In the genomic region with DNA sequence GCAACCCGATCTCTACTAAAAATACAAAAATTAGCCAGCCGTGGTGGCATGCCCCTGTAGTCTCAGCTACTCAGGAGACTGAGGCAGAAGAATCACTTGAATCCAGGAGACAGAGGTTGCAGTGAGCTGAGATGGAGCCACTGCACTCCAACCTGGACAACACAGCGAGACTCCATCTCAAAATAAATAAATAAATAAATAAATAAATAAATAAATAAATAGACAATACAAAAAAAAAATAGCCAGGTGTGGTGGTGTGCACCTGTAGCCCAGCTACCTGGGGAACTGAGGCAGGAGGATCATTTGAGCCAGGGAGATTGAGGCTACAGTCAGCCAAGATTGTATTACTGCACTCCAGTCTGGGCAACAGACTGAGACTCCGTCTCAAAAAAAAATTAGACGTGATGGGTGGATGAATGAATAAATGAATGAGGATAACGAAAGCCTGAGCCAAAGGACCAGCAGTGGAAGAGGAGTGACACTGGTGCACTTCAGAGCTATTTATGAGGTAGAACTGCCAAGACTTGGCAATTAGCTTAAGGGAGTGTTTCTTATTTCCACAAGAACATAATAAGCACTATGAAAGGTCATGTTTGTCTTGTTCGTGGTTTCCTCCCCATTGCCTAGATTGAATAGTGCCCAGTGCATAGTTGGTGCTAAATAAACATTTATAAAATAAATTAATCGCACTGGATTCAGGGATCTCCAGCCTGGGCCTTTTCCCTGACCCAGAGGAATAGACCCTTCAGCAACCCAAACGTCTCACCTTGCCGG, we compare ENCODE assay signal across 2 cellular contexts.
A peak's percentile ranks its signal among the peaks of the same experiment; 100 is the strongest.
TF ChIP-seq lines count a peak whose summit lies in the region.

No MANE protein-coding gene starts in this region.

TF ChIP-seq in HEK293, 187 proteins besides CTCF, POLR2A, EP300 and RAD21 (continues in another document):
- no peak for TF ChIP-seq ZSCAN30 (tag by site-specific recombination; IDR thresholded peaks at IDR 0.05)
- TF ChIP-seq ZNF561 (tag by site-specific recombination; IDR thresholded peaks at IDR 0.05; ENCODE audit: borderline replicate concordance): no peak
- TF ChIP-seq, protein P1, sequence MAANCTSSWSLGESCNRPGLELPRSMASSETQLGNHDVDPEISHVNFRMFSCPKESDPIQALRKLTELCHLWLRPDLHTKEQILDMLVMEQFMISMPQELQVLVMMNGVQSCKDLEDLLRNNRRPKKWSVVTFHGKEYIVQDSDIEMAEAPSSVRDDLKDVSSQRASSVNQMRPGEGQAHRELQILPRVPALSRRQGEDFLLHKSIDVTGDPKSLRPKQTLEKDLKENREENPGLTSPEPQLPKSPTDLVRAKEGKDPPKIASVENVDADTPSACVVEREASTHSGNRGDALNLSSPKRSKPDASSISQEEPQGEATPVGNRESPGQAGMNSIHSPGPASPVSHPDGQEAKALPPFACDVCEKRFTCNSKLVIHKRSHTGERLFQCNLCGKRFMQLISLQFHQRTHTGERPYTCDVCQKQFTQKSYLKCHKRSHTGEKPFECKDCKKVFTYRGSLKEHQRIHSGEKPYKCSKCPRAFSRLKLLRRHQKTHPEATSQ (tag by site-specific recombination; IDR thresholded peaks at IDR 0.05): no peak
- TF ChIP-seq ZNF529 (tag by site-specific recombination; IDR thresholded peaks at IDR 0.05; ENCODE audit: insufficient replicate concordance): peak; percentile 25
- TF ChIP-seq ZFP69B (tag by site-specific recombination; IDR thresholded peaks at IDR 0.05): no peak
- TF ChIP-seq, protein P2, sequence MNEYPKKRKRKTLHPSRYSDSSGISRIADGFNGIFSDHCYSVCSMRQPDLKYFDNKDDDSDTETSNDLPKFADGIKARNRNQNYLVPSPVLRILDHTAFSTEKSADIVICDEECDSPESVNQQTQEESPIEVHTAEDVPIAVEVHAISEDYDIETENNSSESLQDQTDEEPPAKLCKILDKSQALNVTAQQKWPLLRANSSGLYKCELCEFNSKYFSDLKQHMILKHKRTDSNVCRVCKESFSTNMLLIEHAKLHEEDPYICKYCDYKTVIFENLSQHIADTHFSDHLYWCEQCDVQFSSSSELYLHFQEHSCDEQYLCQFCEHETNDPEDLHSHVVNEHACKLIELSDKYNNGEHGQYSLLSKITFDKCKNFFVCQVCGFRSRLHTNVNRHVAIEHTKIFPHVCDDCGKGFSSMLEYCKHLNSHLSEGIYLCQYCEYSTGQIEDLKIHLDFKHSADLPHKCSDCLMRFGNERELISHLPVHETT (tag by site-specific recombination; IDR thresholded peaks at IDR 0.05): no peak
- TF ChIP-seq ZFP37 (tag by site-specific recombination; IDR thresholded peaks at IDR 0.05): no peak
- no peak for TF ChIP-seq ZNF600 (tag by site-specific recombination; IDR thresholded peaks at IDR 0.05)
- no peak for TF ChIP-seq KLF1 (tag by site-specific recombination; IDR thresholded peaks at IDR 0.05)
- TF ChIP-seq, protein P3, sequence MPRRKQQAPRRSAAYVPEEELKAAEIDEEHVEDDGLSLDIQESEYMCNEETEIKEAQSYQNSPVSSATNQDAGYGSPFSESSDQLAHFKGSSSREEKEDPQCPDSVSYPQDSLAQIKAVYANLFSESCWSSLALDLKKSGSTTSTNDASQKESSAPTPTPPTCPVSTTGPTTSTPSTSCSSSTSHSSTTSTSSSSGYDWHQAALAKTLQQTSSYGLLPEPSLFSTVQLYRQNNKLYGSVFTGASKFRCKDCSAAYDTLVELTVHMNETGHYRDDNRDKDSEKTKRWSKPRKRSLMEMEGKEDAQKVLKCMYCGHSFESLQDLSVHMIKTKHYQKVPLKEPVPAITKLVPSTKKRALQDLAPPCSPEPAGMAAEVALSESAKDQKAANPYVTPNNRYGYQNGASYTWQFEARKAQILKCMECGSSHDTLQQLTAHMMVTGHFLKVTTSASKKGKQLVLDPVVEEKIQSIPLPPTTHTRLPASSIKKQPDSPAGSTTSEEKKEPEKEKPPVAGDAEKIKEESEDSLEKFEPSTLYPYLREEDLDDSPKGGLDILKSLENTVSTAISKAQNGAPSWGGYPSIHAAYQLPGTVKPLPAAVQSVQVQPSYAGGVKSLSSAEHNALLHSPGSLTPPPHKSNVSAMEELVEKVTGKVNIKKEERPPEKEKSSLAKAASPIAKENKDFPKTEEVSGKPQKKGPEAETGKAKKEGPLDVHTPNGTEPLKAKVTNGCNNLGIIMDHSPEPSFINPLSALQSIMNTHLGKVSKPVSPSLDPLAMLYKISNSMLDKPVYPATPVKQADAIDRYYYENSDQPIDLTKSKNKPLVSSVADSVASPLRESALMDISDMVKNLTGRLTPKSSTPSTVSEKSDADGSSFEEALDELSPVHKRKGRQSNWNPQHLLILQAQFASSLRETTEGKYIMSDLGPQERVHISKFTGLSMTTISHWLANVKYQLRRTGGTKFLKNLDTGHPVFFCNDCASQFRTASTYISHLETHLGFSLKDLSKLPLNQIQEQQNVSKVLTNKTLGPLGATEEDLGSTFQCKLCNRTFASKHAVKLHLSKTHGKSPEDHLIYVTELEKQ (tag by site-specific recombination; IDR thresholded peaks at IDR 0.05; ENCODE audit: borderline replicate concordance): no peak; the same call in 1 of the 2 replicates
- peak; percentile 74 for TF ChIP-seq ZNF510 (tag by site-specific recombination; IDR thresholded peaks at IDR 0.05; ENCODE audit: insufficient replicate concordance)
- TF ChIP-seq YY1 (tag by site-specific recombination; IDR thresholded peaks at IDR 0.05): no peak
- TF ChIP-seq AEBP2 (tag by site-specific recombination; IDR thresholded peaks at IDR 0.05; ENCODE audit: borderline replicate concordance): peak; percentile 63; the same call in 1 of the 2 replicates
- 0 out of 2 replicates have a peak, but pooled peaks have one; percentile 13 for TF ChIP-seq ZNF404 (tag by site-specific recombination; IDR thresholded peaks at IDR 0.05)
- TF ChIP-seq, protein P4, sequence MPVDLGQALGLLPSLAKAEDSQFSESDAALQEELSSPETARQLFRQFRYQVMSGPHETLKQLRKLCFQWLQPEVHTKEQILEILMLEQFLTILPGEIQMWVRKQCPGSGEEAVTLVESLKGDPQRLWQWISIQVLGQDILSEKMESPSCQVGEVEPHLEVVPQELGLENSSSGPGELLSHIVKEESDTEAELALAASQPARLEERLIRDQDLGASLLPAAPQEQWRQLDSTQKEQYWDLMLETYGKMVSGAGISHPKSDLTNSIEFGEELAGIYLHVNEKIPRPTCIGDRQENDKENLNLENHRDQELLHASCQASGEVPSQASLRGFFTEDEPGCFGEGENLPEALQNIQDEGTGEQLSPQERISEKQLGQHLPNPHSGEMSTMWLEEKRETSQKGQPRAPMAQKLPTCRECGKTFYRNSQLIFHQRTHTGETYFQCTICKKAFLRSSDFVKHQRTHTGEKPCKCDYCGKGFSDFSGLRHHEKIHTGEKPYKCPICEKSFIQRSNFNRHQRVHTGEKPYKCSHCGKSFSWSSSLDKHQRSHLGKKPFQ (tag by site-specific recombination; IDR thresholded peaks at IDR 0.05): 0 out of 2 replicates have a peak, but pooled peaks have one; percentile 34
- no peak for TF ChIP-seq HOXD13 (CRISPR knock-in tag; IDR thresholded peaks at IDR 0.05; ENCODE audit: borderline replicate concordance)
- TF ChIP-seq ZNF341 (tag by site-specific recombination; IDR thresholded peaks at IDR 0.05; ENCODE audit: low read depth): peak; percentile 16; the same call in 1 of the 2 replicates

TF ChIP-seq in endothelial cell of umbilical vein, 7 proteins besides CTCF, POLR2A, EP300 and RAD21:
- TF ChIP-seq MAX (IDR thresholded peaks at IDR 0.05; ENCODE audit: insufficient read depth, insufficient read length) (no peak), POLR2AphosphoS5 (IDR thresholded peaks at IDR 0.05; ENCODE audit: insufficient read depth, low read depth, low read length) (no peak), GATA2 (IDR thresholded peaks at IDR 0.05; ENCODE audit: insufficient read depth, insufficient read length, low read depth, low read length) (no peak)
TF ChIP-seq in endothelial cell of umbilical vein: peak in this region for 0.
